Comparison of ENCODE assay signal across 8 cellular contexts in genomic region chr1:212915245-212916091, GRCh38. TPM values are rescaled to one million over a fixed set of nuclear protein-coding genes. Genes with fewer than 3 reads are reported as not detected.
DNase-seq lines count a peak whose midpoint lies in the region; ATAC-seq and TF ChIP-seq lines count a peak whose summit lies in the region.

No MANE protein-coding gene starts in this region.

- H3K36me3 Mint-ChIP-seq in T-helper 17 cell (ENCODE audit: low read depth): peaks cover 7% of the 10 kb centered on the region

- H3K4me1 Mint-ChIP-seq in T-helper 17 cell: peaks cover 7% of the 10 kb centered on the region

- no peak overlapping the region for H3K27ac Mint-ChIP-seq in T-helper 17 cell

- H3K27me3 Mint-ChIP-seq in T-helper 17 cell: peaks cover 36% of the 10 kb centered on the region

- H3K4me1 ChIP-seq in ES-I3 (ENCODE audit: insufficient read depth, low read length): peaks cover 25% of the 10 kb centered on the region

- TF ChIP-seq CTCF in omental fat pad (IDR thresholded peaks at IDR 0.05): no peak

- H3K4me3 Mint-ChIP-seq in T-helper 17 cell: no peak overlapping the region

- H3K36me3 ChIP-seq in ES-I3 (ENCODE audit: insufficient read depth, low read length): no peaks in the 10 kb centered on the region; the same call in 1 of the 2 replicates

- ATAC-seq in omental fat pad (ENCODE audit: low FRiP score) (peak; percentile 32), GM18861 (IDR thresholded peaks at IDR 0.05; ENCODE audit: unreplicated experiment) (no peak), T-helper 17 cell (no peak)

- peak overlapping the region; percentile 72 for H3K9ac ChIP-seq in ES-I3 (ENCODE audit: low read depth, low read length)

- peak; percentile 73 for DNase-seq in NCI-H1105 treated with DMSO at 0.1 percent for 48 hours (lab: John Stamatoyannopoulos, UW)
- DNase-seq in fibroblast of gingiva (ENCODE audit: low read depth): peak; percentile 11
- no peak for DNase-seq in omental fat pad (ENCODE audit: low spot score)
- DNase-seq in SIG-M5 (lab: John Stamatoyannopoulos, UW): no peak
- no peak for DNase-seq in occipital lobe (lab: John Stamatoyannopoulos, UW)
- no peak for DNase-seq in T-helper 17 cell

- no peaks in the 10 kb centered on the region for H3K9me3 ChIP-seq in ES-I3 (ENCODE audit: control insufficient read depth, insufficient read depth, low read length)
- H3K9me3 ChIP-seq in T-helper 17 cell (ENCODE audit: control insufficient read depth, low read length, poor library complexity, severe bottlenecking): no peaks in the 10 kb centered on the region

RNA-seq across cellular contexts. Expression of gene VASH2, which starts 34.9 kb away (rescaled TPM):
- total RNA-seq in omental fat pad (1 to 10 TPM in 3 of 4 donors, under 1 TPM in 1; 0.31 to 7.6 (median 1.2) TPM), occipital lobe (35.9 TPM), T-helper 17 cell (under 1 TPM; 0.07 to 0.55 TPM)

RNA-seq across cellular contexts. Expression of gene FLVCR1, which starts 57.4 kb away (rescaled TPM):
- total RNA-seq in omental fat pad: 1 to 10 TPM; 3.2 to 7.2 (median 4.9) TPM
- total RNA-seq in occipital lobe: 53.0 TPM
- 10 to 100 TPM; 10.7 to 11.2 TPM for total RNA-seq in T-helper 17 cell

Comparison
In these comparisons a context has a peak if more than half of its experiments do, and no peak if none do; other contexts are left out.
1. DNase-seq: peak in NCI-H1105 treated with DMSO at 0.1 percent for 48 hours (single experiment) and fibroblast of gingiva (single experiment); none in omental fat pad (single experiment), SIG-M5 (single experiment), occipital lobe (single experiment) and T-helper 17 cell (0 of 3).